ENCODE assay signal across 1 cellular context in genomic region chr9:99181621-99182020, GRCh38.
TF ChIP-seq lines count a peak whose summit lies in the region.

No MANE protein-coding gene starts in this region.

TF ChIP-seq in WTC11, 78 proteins besides CTCF, POLR2A, EP300 and RAD21 (continued from another document):
- TF ChIP-seq AFF4 (CRISPR knock-in tag; IDR thresholded peaks at IDR 0.05; ENCODE audit: borderline replicate concordance) (no peak), ZSCAN18 (CRISPR knock-in tag; IDR thresholded peaks at IDR 0.05) (no peak), ZNF263 (CRISPR knock-in tag; IDR thresholded peaks at IDR 0.05; ENCODE audit: low read depth) (no peak), ZNF121 (CRISPR knock-in tag; IDR thresholded peaks at IDR 0.05) (no peak), PREB (CRISPR knock-in tag; IDR thresholded peaks at IDR 0.05; ENCODE audit: borderline replicate concordance) (no peak), FOXP1 (CRISPR knock-in tag; IDR thresholded peaks at IDR 0.05; ENCODE audit: borderline replicate concordance) (no peak), NR1H2 (CRISPR knock-in tag; IDR thresholded peaks at IDR 0.05) (no peak), OVOL2 (CRISPR knock-in tag; IDR thresholded peaks at IDR 0.05; ENCODE audit: borderline replicate concordance) (no peak), HMGA2 (CRISPR knock-in tag; IDR thresholded peaks at IDR 0.05) (no peak), JUN (CRISPR knock-in tag; IDR thresholded peaks at IDR 0.05) (no peak)
